ENCODE assay signal across 36 cellular contexts in genomic region chr13:40275155-40275554, GRCh38.
DNase-seq lines count a peak whose midpoint lies in the region; ATAC-seq and TF ChIP-seq lines count a peak whose summit lies in the region.
"Had no signal": no experiment of that assay in that cellular context is flagged by ENCODE, and none has a peak within 500 bp of the region (broad histone marks: within the 10 kb centered on the region; RNA-seq: fewer than 3 reads in every experiment).

No MANE protein-coding gene starts in this region.

- no peak overlapping the region for H3K9ac ChIP-seq in mammary epithelial cell (ENCODE audit: insufficient read depth, low read length)

- BruUV-seq in MCF 10A (replicated peaks; lab: Mats Ljungman, UMichigan), result no TSS peak
- no TSS peak for BruUV-seq in mammary epithelial cell (replicated peaks; lab: Mats Ljungman, UMichigan)

- no peaks in the 10 kb centered on the region for H3K9me3 Mint-ChIP-seq in MCF 10A (ENCODE audit: unreplicated experiment)
- no peaks in the 10 kb centered on the region for H3K9me3 Mint-ChIP-seq in naive B cell
- H3K9me3 Mint-ChIP-seq: activated CD4-positive, alpha-beta T cell treated with anti-CD3 and anti-CD28 coated beads, Interleukin-2, amount 10 ng/mL, durations not matched to agents 24 days and 14 days; activated T-helper 1 cell treated with anti-CD3 and anti-CD28 coated beads, Interleukin-12 subunit alpha, Interleukin-12 subunit beta, Interleukin-2, Interleukin-4 antibody, amounts not matched to agents 30 ng/mL and 10 ng/mL and 1 ng/mL, durations not matched to agents 14 hours and 24 hours and 36 hours; CD8-positive, alpha-beta memory T cell; effector memory CD8-positive, alpha-beta T cell; stimulated activated memory B cell treated with anti-CD40 and anti-IgM and Interleukin-4, amounts not matched to agents 10 μg/mL and 1 μg/mL and 100 μg/mL, for 72 hours had no signal

- TF ChIP-seq CTCF in MCF 10A (IDR thresholded peaks at IDR 0.05; ENCODE audit: unreplicated experiment), result no peak
- TF ChIP-seq CTCF in mammary epithelial cell (conservative IDR thresholded peaks at IDR 0.05 in 1 of 2, IDR thresholded peaks at IDR 0.05 in 1 of 2; ENCODE audit: extremely low read depth in 1 of 2, insufficient read depth in 1 of 2, low read depth in 1 of 2, low read length in 2 of 2), result no peak

- DNase-seq in MCF 10A (ENCODE audit: unreplicated experiment), result no peak
- no peak for DNase-seq in mammary epithelial cell
- no peak for DNase-seq in T-helper 17 cell
- no peak for DNase-seq in naive B cell
- DNase-seq in NCI-H2171 (lab: John Stamatoyannopoulos, UW), result no peak
- no peak for DNase-seq in HuH-7 (ENCODE audit: low spot score)
- DNase-seq in cerebellar cortex (ENCODE audit: low spot score), result no peak
- DNase-seq: activated CD4-positive, alpha-beta T cell treated with anti-CD3 and anti-CD28 coated beads, Interleukin-2, amount 10 ng/mL, durations not matched to agents 24 days and 14 days; activated naive CD4-positive, alpha-beta T cell treated with anti-CD3 and anti-CD28 coated beads, Interleukin-2, amount 50 U/mL, for 16 hours; AML-193; amniotic stem cell; CD8-positive, alpha-beta memory T cell; colonic mucosa; DMS153; effector memory CD8-positive, alpha-beta T cell; erythroblast; H7; KBM-7; lower lobe of right lung; MM.1S; NCI-H1417; NCI-H2081; NCI-H446 treated with DMSO at 0.1 percent for 48 hours; PC-9; posterior cingulate gyrus; right cardiac atrium; SHP77; stimulated activated CD4-positive, alpha-beta T cell treated with anti-CD3 and anti-CD28 coated beads, Interleukin-4, amount 100 ng/mL, for 24 hours; T-helper 9 cell; uterus had no signal

- H3K36me3 ChIP-seq in mammary epithelial cell (ENCODE audit: insufficient read depth, low read length), result no peaks in the 10 kb centered on the region
- H3K36me3 ChIP-seq: breast epithelium, colonic mucosa, lower lobe of right lung, suprapubic skin, uterus had no signal

- POLR2A ChIA-PET in MCF 10A (lab: Yijun Ruan, JAX), result no interaction called here

- H3K4me1 Mint-ChIP-seq in MCF 10A (ENCODE audit: insufficient read depth, unreplicated experiment) (peaks cover 32% of the 10 kb centered on the region), T-helper 17 cell (peaks cover 24% of the 10 kb centered on the region), naive B cell (peaks cover 30 to 57% (median 53%) of the 10 kb centered on the region in 3 donors)

- peaks cover 21% of the 10 kb centered on the region for H3K4me1 ChIP-seq in mammary epithelial cell (ENCODE audit: insufficient read depth, low read length)
- H3K4me1 ChIP-seq: colonic mucosa had no signal

- no peak overlapping the region for H3K4me3 ChIP-seq in mammary epithelial cell (replicated peaks in 1 of 3; ENCODE audit: insufficient read depth in 1 of 3, low read depth in 2 of 3, low read length in 3 of 3)
- H3K4me3 ChIP-seq: breast epithelium, colonic mucosa, lower lobe of right lung, PC-9, suprapubic skin, uterus had no signal

- CTCF ChIA-PET in MCF 10A (lab: Yijun Ruan, JAX) (interaction anchor here (1.3 kb wide), 1 partner anchor 8 kb away, joined by 3 read pairs; no protein-coding TSS in a partner anchor), mammary epithelial cell (lab: Charles Lee; ENCODE audit: low non-redundant PET) (no interaction called here)

- H3K27me3 Mint-ChIP-seq in MCF 10A (ENCODE audit: insufficient read depth, unreplicated experiment) (no peaks in the 10 kb centered on the region), T-helper 17 cell (no peaks in the 10 kb centered on the region), naive B cell (no peaks in the 10 kb centered on the region)
- H3K27me3 Mint-ChIP-seq: activated CD4-positive, alpha-beta T cell treated with anti-CD3 and anti-CD28 coated beads, Interleukin-2, amount 10 ng/mL, durations not matched to agents 24 days and 14 days; effector memory CD8-positive, alpha-beta T cell; stimulated activated memory B cell treated with anti-CD40 and anti-IgM and Interleukin-4, amounts not matched to agents 10 μg/mL and 1 μg/mL and 100 μg/mL, for 72 hours had no signal

- WGBS in mammary epithelial cell (ENCODE audit: low coverage, missing lambda C conversion rate), result 100% methylated on average over 4 of the region's 4 CpGs

- H3K9me3 ChIP-seq in mammary epithelial cell (replicated peaks; ENCODE audit: insufficient read depth, low read length), result no peaks in the 10 kb centered on the region
- H3K9me3 ChIP-seq in T-helper 17 cell (ENCODE audit: control insufficient read depth, low read length, poor library complexity, severe bottlenecking), result no peaks in the 10 kb centered on the region
- H3K9me3 ChIP-seq: breast epithelium, colonic mucosa, lower lobe of right lung, suprapubic skin, uterus had no signal

- H2AFZ ChIP-seq in mammary epithelial cell (ENCODE audit: low read depth, low read length), result no peak overlapping the region
- H2AFZ ChIP-seq: PC-9 had no signal

- H3K27ac Mint-ChIP-seq in MCF 10A (ENCODE audit: low read depth, unreplicated experiment), result peak overlapping the region; percentile 90
- H3K27ac Mint-ChIP-seq in T-helper 17 cell, result peak overlapping the region; percentile 49
- H3K27ac Mint-ChIP-seq in naive B cell, result peak overlapping the region in 5 of 6 donors; percentile 53 to 96 (median 65)
- H3K27ac Mint-ChIP-seq: activated CD4-positive, alpha-beta T cell treated with anti-CD3 and anti-CD28 coated beads, Interleukin-2, amount 10 ng/mL, durations not matched to agents 24 days and 14 days; activated T-helper 1 cell treated with anti-CD3 and anti-CD28 coated beads, Interleukin-12 subunit alpha, Interleukin-12 subunit beta, Interleukin-2, Interleukin-4 antibody, amounts not matched to agents 30 ng/mL and 10 ng/mL and 1 ng/mL, durations not matched to agents 14 hours and 24 hours and 36 hours; stimulated activated memory B cell treated with anti-CD40 and anti-IgM and Interleukin-4, amounts not matched to agents 10 μg/mL and 1 μg/mL and 100 μg/mL, for 72 hours had no signal

- H3K79me2 ChIP-seq in mammary epithelial cell (ENCODE audit: insufficient read depth, low read length), result no peaks in the 10 kb centered on the region

- dilution Hi-C loops in mammary epithelial cell (cut with HindIII; ENCODE audit: low sequenced_read_pairs), result no loop called here

- H3K27me3 ChIP-seq in mammary epithelial cell (ENCODE audit: insufficient read depth, low read length), result no peaks in the 10 kb centered on the region
- H3K27me3 ChIP-seq: breast epithelium, colonic mucosa, suprapubic skin, uterus had no signal

- in situ Hi-C loops in mammary epithelial cell (cut with MboI; ENCODE audit: low sequenced_read_pairs in 2 of 2), result no loop called here

- H3K4me2 ChIP-seq in mammary epithelial cell (ENCODE audit: insufficient read depth, low read depth, low read length), result no peak overlapping the region
- H3K4me2 ChIP-seq: PC-9 had no signal

- ATAC-seq in T-helper 17 cell (no peak), naive B cell (ENCODE audit: low read depth in 2 of 2) (no peak), HG03565 (IDR thresholded peaks at IDR 0.05; ENCODE audit: unreplicated experiment) (no peak)
- ATAC-seq: effector memory CD8-positive, alpha-beta T cell; lower lobe of right lung; right cardiac atrium; stimulated activated memory B cell treated with anti-CD40 and anti-IgM and Interleukin-4, amounts not matched to agents 10 μg/mL and 1 μg/mL and 100 μg/mL, for 72 hours had no signal

- intact Hi-C loops in MCF 10A (cut with micrococcal nuclease), result no loop called here
- intact Hi-C loops in mammary epithelial cell (cut with micrococcal nuclease), result no loop called here

- H3K4me3 Mint-ChIP-seq in MCF 10A (ENCODE audit: unreplicated experiment) (no peak overlapping the region), T-helper 17 cell (no peak overlapping the region), naive B cell (peak overlapping the region in 6 of 8 donors; percentile 13 to 69 (median 42))
- H3K4me3 Mint-ChIP-seq: activated CD4-positive, alpha-beta T cell treated with anti-CD3 and anti-CD28 coated beads, Interleukin-2, amount 10 ng/mL, durations not matched to agents 24 days and 14 days; activated T-helper 1 cell treated with anti-CD3 and anti-CD28 coated beads, Interleukin-12 subunit alpha, Interleukin-12 subunit beta, Interleukin-2, Interleukin-4 antibody, amounts not matched to agents 30 ng/mL and 10 ng/mL and 1 ng/mL, durations not matched to agents 14 hours and 24 hours and 36 hours; CD8-positive, alpha-beta memory T cell; effector memory CD8-positive, alpha-beta T cell; stimulated activated memory B cell treated with anti-CD40 and anti-IgM and Interleukin-4, amounts not matched to agents 10 μg/mL and 1 μg/mL and 100 μg/mL, for 72 hours had no signal

- no peak overlapping the region for H3K27ac ChIP-seq in mammary epithelial cell (ENCODE audit: insufficient read depth, low read depth, low read length)
- H3K27ac ChIP-seq: colonic mucosa, lower lobe of right lung, PC-9, suprapubic skin, VCaP had no signal

- H3K36me3 Mint-ChIP-seq in MCF 10A (ENCODE audit: insufficient read depth, unreplicated experiment) (no peaks in the 10 kb centered on the region), T-helper 17 cell (ENCODE audit: low read depth) (peaks cover 2% of the 10 kb centered on the region), naive B cell (peaks cover 0 to 7% of the 10 kb centered on the region in 2 donors)
- H3K36me3 Mint-ChIP-seq: stimulated activated memory B cell treated with anti-CD40 and anti-IgM and Interleukin-4, amounts not matched to agents 10 μg/mL and 1 μg/mL and 100 μg/mL, for 72 hours had no signal

- H4K20me1 ChIP-seq in mammary epithelial cell (ENCODE audit: insufficient read depth, low read length), result no peaks in the 10 kb centered on the region

Comparison
In these comparisons a context has a peak if more than half of its experiments do, and no peak if none do; other contexts are left out.
1. H3K4me3 Mint-ChIP-seq: peak in naive B cell (6 of 8); none in MCF 10A (single experiment) and T-helper 17 cell (single experiment).
2. Peak in every context shown above with its lines, with median percentiles within 50 percentile points of each other: H3K27ac Mint-ChIP-seq.